Comparison of ENCODE assay signal across 11 cellular contexts in the genomic region with DNA sequence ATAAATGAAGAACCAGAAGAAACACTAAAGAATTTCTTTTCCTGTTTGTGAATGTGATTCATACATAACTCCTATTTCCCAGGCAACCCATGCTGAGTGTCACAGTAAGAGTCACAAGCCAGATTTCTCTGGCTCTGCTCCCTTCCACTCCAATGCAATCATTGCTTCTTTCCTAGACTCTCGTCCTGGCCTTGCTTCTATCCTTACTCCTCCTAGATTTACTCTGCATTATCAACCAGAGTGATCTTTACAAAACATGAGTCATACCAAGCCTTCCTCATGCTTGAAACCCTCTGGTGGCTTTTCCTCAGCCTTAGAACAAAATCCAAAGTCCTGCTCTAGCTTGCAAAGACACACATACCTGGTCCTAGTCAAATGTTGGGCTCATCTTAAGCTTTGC. TPM values are rescaled to one million over a fixed set of nuclear protein-coding genes. Genes with fewer than 3 reads are reported as not detected.
DNase-seq lines count a peak whose midpoint lies in the region; ATAC-seq, FAIRE-seq and TF ChIP-seq lines count a peak whose summit lies in the region.
"Had no signal": no experiment of that assay in that cellular context is flagged by ENCODE, and none has a peak within 500 bp of the region (broad histone marks: within the 10 kb centered on the region; RNA-seq: fewer than 3 reads in every experiment).

No MANE protein-coding gene starts in this region.

- peaks cover 3% of the 10 kb centered on the region for H3K9me3 Mint-ChIP-seq in activated naive CD8-positive, alpha-beta T cell treated with anti-CD3 and anti-CD28 coated beads, Interleukin-2, amount 10 ng/mL, durations not matched to agents 7 days and 5 days
- H3K9me3 Mint-ChIP-seq in endothelial cell (ENCODE audit: unreplicated experiment): no peaks in the 10 kb centered on the region
- H3K9me3 Mint-ChIP-seq: naive B cell had no signal

- H3K27ac ChIP-seq in ACC112 (ENCODE audit: low read depth, low read length) (peak overlapping the region; percentile 82), keratinocyte (ENCODE audit: control insufficient read depth, insufficient read depth, low read length) (peak overlapping the region; percentile 19)

- peaks cover 47% of the 10 kb centered on the region for H3K4me1 ChIP-seq in ACC112 (ENCODE audit: control insufficient read depth, insufficient read depth, low read length, unreplicated experiment)
- peaks cover 17% of the 10 kb centered on the region for H3K4me1 ChIP-seq in keratinocyte (ENCODE audit: control insufficient read depth, extremely low read depth, insufficient read depth, low read length)

- H3K79me2 ChIP-seq in ACC112 (ENCODE audit: control insufficient read depth, insufficient read depth, low read length, unreplicated experiment) (no peaks in the 10 kb centered on the region), keratinocyte (ENCODE audit: control insufficient read depth, insufficient read depth, low read length) (no peaks in the 10 kb centered on the region)

- H4K20me1 ChIP-seq in keratinocyte (ENCODE audit: control insufficient read depth, extremely low read depth, insufficient read depth, low read length): no peaks in the 10 kb centered on the region

- no peak overlapping the region for H3K9ac ChIP-seq in keratinocyte (ENCODE audit: control insufficient read depth, extremely low read depth, insufficient read depth, low read length)

- H3K4me2 ChIP-seq in keratinocyte (ENCODE audit: control insufficient read depth, extremely low read depth, insufficient read depth, low read depth, low read length): peak overlapping the region; percentile 50

- POLR2A ChIA-PET in activated naive CD8-positive, alpha-beta T cell treated with anti-CD3 and anti-CD28 coated beads, Interleukin-2, amount 10 ng/mL, durations not matched to agents 7 days and 5 days (lab: Charles Lee): interaction anchor here (1.2 kb wide), 1 partner anchor 9 kb away, joined by 3 read pairs; no protein-coding TSS in a partner anchor

- no peaks in the 10 kb centered on the region for H3K9me1 ChIP-seq in keratinocyte (ENCODE audit: control insufficient read depth, extremely low read depth, insufficient read depth, low read length)

- FAIRE-seq in H54 (lab: Jason Lieb, UNC): peak; percentile 96
- FAIRE-seq in keratinocyte (lab: Jason Lieb, UNC): peak; percentile 88
- FAIRE-seq: G401.6 had no signal

- no peaks in the 10 kb centered on the region for H3K27me3 Mint-ChIP-seq in activated naive CD8-positive, alpha-beta T cell treated with anti-CD3 and anti-CD28 coated beads, Interleukin-2, amount 10 ng/mL, durations not matched to agents 7 days and 5 days
- peaks cover 2% of the 10 kb centered on the region for H3K27me3 Mint-ChIP-seq in endothelial cell (ENCODE audit: unreplicated experiment)
- H3K27me3 Mint-ChIP-seq: naive B cell had no signal

- H3K27ac Mint-ChIP-seq in activated naive CD8-positive, alpha-beta T cell treated with anti-CD3 and anti-CD28 coated beads, Interleukin-2, amount 10 ng/mL, durations not matched to agents 7 days and 5 days: peak overlapping the region; percentile 96
- no peak overlapping the region for H3K27ac Mint-ChIP-seq in endothelial cell (ENCODE audit: unreplicated experiment)

- H3K4me3 Mint-ChIP-seq in activated naive CD8-positive, alpha-beta T cell treated with anti-CD3 and anti-CD28 coated beads, Interleukin-2, amount 10 ng/mL, durations not matched to agents 7 days and 5 days: peak overlapping the region; percentile 4
- no peak overlapping the region for H3K4me3 Mint-ChIP-seq in endothelial cell (ENCODE audit: unreplicated experiment)

- H2AFZ ChIP-seq in ACC112 (ENCODE audit: low read length, unreplicated experiment): peak overlapping the region; percentile 87
- no peak overlapping the region for H2AFZ ChIP-seq in keratinocyte (ENCODE audit: control insufficient read depth, low read length)

- DNase-seq in H54 (ENCODE audit: insufficient read length, low spot score) (peak; percentile 29), keratinocyte (ENCODE audit: low read depth, low spot score) (no peak), endothelial cell (ENCODE audit: low spot score) (no peak)
- DNase-seq in activated naive CD8-positive, alpha-beta T cell treated with anti-CD3 and anti-CD28 coated beads, Interleukin-2, amount 10 ng/mL, durations not matched to agents 7 days and 5 days: no peak
- no peak for DNase-seq in activated effector memory CD4-positive, alpha-beta T cell treated with Interleukin-2 at 50 U/mL for 16 hours
- DNase-seq: naive B cell had no signal

- no peaks in the 10 kb centered on the region for H3K36me3 ChIP-seq in ACC112 (ENCODE audit: insufficient read depth, low read length)
- no peaks in the 10 kb centered on the region for H3K36me3 ChIP-seq in keratinocyte (ENCODE audit: control insufficient read depth in 2 of 2, extremely low read depth in 1 of 2, insufficient read depth in 2 of 2, low read length in 2 of 2)

- TF ChIP-seq CTCF in keratinocyte (optimal IDR thresholded peaks at IDR 0.05 in 1 of 3, IDR thresholded peaks at IDR 0.05 in 1 of 3, conservative IDR thresholded peaks at IDR 0.05 in 1 of 3; ENCODE audit: extremely low read depth in 1 of 3, insufficient read depth in 2 of 3, low read length in 3 of 3) (no peak), endothelial cell (IDR thresholded peaks at IDR 0.05; ENCODE audit: unreplicated experiment) (no peak)

- H3K36me3 Mint-ChIP-seq in activated naive CD8-positive, alpha-beta T cell treated with anti-CD3 and anti-CD28 coated beads, Interleukin-2, amount 10 ng/mL, durations not matched to agents 7 days and 5 days: peaks cover 8% of the 10 kb centered on the region
- no peaks in the 10 kb centered on the region for H3K36me3 Mint-ChIP-seq in endothelial cell (ENCODE audit: low read depth, unreplicated experiment)
- H3K36me3 Mint-ChIP-seq: naive B cell had no signal

- dilution Hi-C loops in keratinocyte (cut with MboI; ENCODE audit: extremely low pct_ligation_motif_present, low sequenced_read_pairs): no loop called here

- peak overlapping the region; percentile 52; the same call in 1 of the 2 replicates for H3K4me3 ChIP-seq in ACC112 (ENCODE audit: low read depth, low read length)
- peak overlapping the region in 1 of 3 experiments; percentile 21 for H3K4me3 ChIP-seq in keratinocyte (ENCODE audit: control insufficient read depth in 2 of 3, extremely low read depth in 1 of 3, insufficient read depth in 2 of 3, low read depth in 1 of 3, low read length in 3 of 3)
- H3K4me3 ChIP-seq: coronary artery had no signal

- no peak for TF ChIP-seq POLR2A in H54 (IDR thresholded peaks at IDR 0.05; ENCODE audit: low read depth, low read length)

- H3K9me3 ChIP-seq in keratinocyte (ENCODE audit: control insufficient read depth, low read depth, low read length): no peaks in the 10 kb centered on the region

- peaks cover 41% of the 10 kb centered on the region for H3K4me1 Mint-ChIP-seq in activated naive CD8-positive, alpha-beta T cell treated with anti-CD3 and anti-CD28 coated beads, Interleukin-2, amount 10 ng/mL, durations not matched to agents 7 days and 5 days
- H3K4me1 Mint-ChIP-seq in endothelial cell (ENCODE audit: unreplicated experiment): no peaks in the 10 kb centered on the region

- ATAC-seq in activated naive CD8-positive, alpha-beta T cell treated with anti-CD3 and anti-CD28 coated beads, Interleukin-2, amount 10 ng/mL, durations not matched to agents 7 days and 5 days (ENCODE audit: low read depth): no peak
- no peak for ATAC-seq in GM21381 (IDR thresholded peaks at IDR 0.05; ENCODE audit: unreplicated experiment)
- no peak for ATAC-seq in GM19351 (IDR thresholded peaks at IDR 0.05; ENCODE audit: unreplicated experiment)

- no peaks in the 10 kb centered on the region for H3K27me3 ChIP-seq in ACC112 (ENCODE audit: insufficient read depth, low read length)
- no peaks in the 10 kb centered on the region for H3K27me3 ChIP-seq in keratinocyte (ENCODE audit: control insufficient read depth, extremely low read depth, insufficient read depth, low read length)

RNA-seq across cellular contexts. Expression of a gene that starts 13.3 kb away (rescaled TPM):
- not detected for total RNA-seq in activated naive CD8-positive, alpha-beta T cell treated with anti-CD3 and anti-CD28 coated beads, Interleukin-2, amount 10 ng/mL, durations not matched to agents 7 days and 5 days
- polyA plus RNA-seq in keratinocyte: not detected in 3 replicates
- not detected for polyA plus RNA-seq in keratinocyte (2011; ENCODE audit: low read depth)
- not detected in 2 replicates for polyA plus RNA-seq in keratinocyte (2011; cell fraction: cytosol; rRNA removed)
- polyA plus RNA-seq in keratinocyte (2011; cell fraction: nucleus; rRNA removed): not detected in 2 replicates
- polyA plus RNA-seq in keratinocyte (2012; ENCODE audit: low replicate concordance): not detected in 2 replicates
- polyA minus RNA-seq in keratinocyte: not detected in 3 replicates
- polyA minus RNA-seq in keratinocyte (2011; cell fraction: cytosol; rRNA and poly(A)+ RNA removed): not detected
- not detected in 2 replicates for polyA minus RNA-seq in keratinocyte (2011; cell fraction: nucleus; rRNA and poly(A)+ RNA removed)
- total RNA-seq in endothelial cell (ENCODE audit: unreplicated experiment): not detected

RNA-seq across cellular contexts. Expression of a gene that starts 14.5 kb away (rescaled TPM):
- total RNA-seq in activated naive CD8-positive, alpha-beta T cell treated with anti-CD3 and anti-CD28 coated beads, Interleukin-2, amount 10 ng/mL, durations not matched to agents 7 days and 5 days: not detected
- polyA plus RNA-seq in keratinocyte: not detected in 3 replicates
- not detected for polyA plus RNA-seq in keratinocyte (2011; ENCODE audit: low read depth)
- not detected in 2 replicates for polyA plus RNA-seq in keratinocyte (2011; cell fraction: cytosol; rRNA removed)
- not detected in 2 replicates for polyA plus RNA-seq in keratinocyte (2011; cell fraction: nucleus; rRNA removed)
- polyA plus RNA-seq in keratinocyte (2012; ENCODE audit: low replicate concordance): not detected in 2 replicates
- not detected in 3 replicates for polyA minus RNA-seq in keratinocyte
- not detected for polyA minus RNA-seq in keratinocyte (2011; cell fraction: cytosol; rRNA and poly(A)+ RNA removed)
- polyA minus RNA-seq in keratinocyte (2011; cell fraction: nucleus; rRNA and poly(A)+ RNA removed): not detected in 2 replicates
- total RNA-seq in endothelial cell (ENCODE audit: unreplicated experiment): not detected
